ENCODE assay signal across 8 cellular contexts in the genomic region with DNA sequence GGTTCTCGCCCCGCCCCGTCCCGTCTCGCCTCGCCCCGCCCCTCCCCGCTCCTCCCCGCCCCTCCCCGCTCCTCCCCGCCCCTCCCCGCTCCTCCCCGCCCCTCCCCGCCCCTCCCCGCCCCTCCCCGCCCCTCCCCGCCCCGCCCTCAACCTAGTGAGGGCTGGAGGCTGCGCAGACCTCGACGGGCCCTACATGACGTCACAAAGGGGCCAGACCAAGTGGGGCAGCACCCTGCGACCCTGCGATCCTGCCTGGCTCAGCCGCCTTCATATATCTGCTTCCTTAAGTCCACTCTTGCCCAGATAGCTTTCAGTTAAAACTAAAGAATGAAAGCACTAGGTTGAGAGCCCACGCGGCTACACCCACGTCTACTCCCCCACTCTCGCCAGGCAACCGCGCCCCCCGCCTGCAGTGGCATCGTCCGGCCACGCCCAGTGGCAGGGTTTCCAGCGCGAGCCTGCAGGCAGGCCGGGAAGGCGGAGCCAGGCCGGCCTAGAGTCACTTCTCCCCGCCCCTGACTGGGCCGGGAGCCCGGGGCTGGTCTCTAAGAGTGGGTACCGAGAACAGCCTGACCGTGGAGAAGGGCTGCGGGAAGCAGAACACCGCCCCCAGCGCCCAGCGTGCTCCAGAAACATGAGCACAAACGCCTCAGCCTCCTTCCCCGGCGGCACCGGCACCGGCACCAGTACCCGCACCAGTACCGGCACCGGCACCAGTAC. TPM values are rescaled to one million over a fixed set of nuclear protein-coding genes. Genes with fewer than 3 reads are reported as not detected.
DNase-seq lines count a peak whose midpoint lies in the region; ATAC-seq, FAIRE-seq and TF ChIP-seq lines count a peak whose summit lies in the region.

No MANE protein-coding gene starts in this region.

- H3K27ac ChIP-seq in A549 = peak overlapping the region; percentile 93 to 96

- H3K4me3 ChIP-seq in A549 = peak overlapping the region; percentile 74

- WGBS in A549 (ENCODE audit: missing lambda C conversion rate) = 0% methylated on average over 7 of the region's 57 CpGs

- no peaks in the 10 kb centered on the region for H3K4me1 ChIP-seq in A549

- TF ChIP-seq POLR2A in A549 (IDR thresholded peaks at IDR 0.05; ENCODE audit: low read length) = peak; percentile 47

- POLR2A ChIA-PET in A549 (lab: Yijun Ruan, JAX) = no interaction called here

- peak; percentile 84 to 92 for DNase-seq in A549 (ENCODE audit: low read depth in 1 of 2, low spot score in 1 of 2)
- DNase-seq in NCI-H2227 (lab: John Stamatoyannopoulos, UW; ENCODE audit: unreplicated experiment) = peak; percentile 93
- DNase-seq in activated CD4-positive, CD25-positive, alpha-beta regulatory T cell treated with anti-CD3 and anti-CD28 coated beads, Interleukin-2, amount 50 U/mL, for 16 hours (ENCODE audit: low read depth, low spot score) = peak; percentile 64
- peak; percentile 87 for DNase-seq in central memory CD4-positive, alpha-beta T cell
- peak; percentile 83 for DNase-seq in inferior parietal cortex (ENCODE audit: extremely low spot score)
- DNase-seq in smooth muscle cell of the brain vasculature (ENCODE audit: low read depth, low spot score) = peak; percentile 76

- FAIRE-seq in A549 (lab: Jason Lieb, UNC) = no peak

- TF ChIP-seq CTCF in A549 (IDR thresholded peaks at IDR 0.05) = no peak

- CTCF ChIA-PET in A549 (lab: Yijun Ruan, JAX) = interaction anchor here (0.9 to 1.5 kb wide), 4 partner anchors 13 to 83 kb away, joined by 3 to 5 read pairs (median 4); no protein-coding TSS in a partner anchor

- TF ChIP-seq RAD21 in A549 (conservative IDR thresholded peaks at IDR 0.05 in 1 of 2, IDR thresholded peaks at IDR 0.05 in 1 of 2) = peak in 1 of 2 experiments; percentile 4; a peak in 1 of 5 replicates

- peak overlapping the region; percentile 99 for H3K4me2 ChIP-seq in A549

- H3K9me3 ChIP-seq in A549 = no peaks in the 10 kb centered on the region

- TF ChIP-seq EP300 in A549 (IDR thresholded peaks at IDR 0.05) = no peak

- peak; percentile 95 to 99 for ATAC-seq in A549
- ATAC-seq in GM18867 (IDR thresholded peaks at IDR 0.05; ENCODE audit: unreplicated experiment) = peak; percentile 98
- ATAC-seq in HG03108 (IDR thresholded peaks at IDR 0.05; ENCODE audit: unreplicated experiment) = peak; percentile 97

TF ChIP-seq in A549, 52 proteins besides CTCF, POLR2A, EP300 and RAD21:
- TF ChIP-seq HMGXB4 (CRISPR knock-in tag; IDR thresholded peaks at IDR 0.05; ENCODE audit: borderline replicate concordance) (no peak), CHD2 (IDR thresholded peaks at IDR 0.05; ENCODE audit: low read length, partially characterized antibody) (no peak), HOXB13 (CRISPR knock-in tag; IDR thresholded peaks at IDR 0.05; ENCODE audit: low read depth) (no peak), USF2 (IDR thresholded peaks at IDR 0.05) (no peak), RNF2 (IDR thresholded peaks at IDR 0.05; ENCODE audit: borderline replicate concordance, low read depth) (no peak), POLR2AphosphoS2 (conservative IDR thresholded peaks at IDR 0.05; ENCODE audit: low read length) (no peak), GATA3 (IDR thresholded peaks at IDR 0.05; ENCODE audit: borderline replicate concordance) (peak; percentile 43; the same call in 1 of the 2 replicates), EHF (CRISPR knock-in tag; IDR thresholded peaks at IDR 0.05) (no peak), CEBPB (IDR thresholded peaks at IDR 0.05) (no peak), RARB (CRISPR knock-in tag; IDR thresholded peaks at IDR 0.05) (no peak), FOSB (CRISPR knock-in tag; IDR thresholded peaks at IDR 0.05) (no peak), CHD4 (IDR thresholded peaks at IDR 0.05; ENCODE audit: borderline replicate concordance) (no peak), HES2 (IDR thresholded peaks at IDR 0.05) (no peak), MYC (IDR thresholded peaks at IDR 0.05; ENCODE audit: borderline replicate concordance, low read length) (no peak), TP53 (CRISPR knock-in tag; IDR thresholded peaks at IDR 0.05) (no peak), HDAC2 (IDR thresholded peaks at IDR 0.05) (no peak), MAX (IDR thresholded peaks at IDR 0.05) (peak; percentile 48; the same call in 1 of the 2 replicates), MAFK (IDR thresholded peaks at IDR 0.05; ENCODE audit: partially characterized antibody) (no peak), TFCP2L1 (CRISPR knock-in tag; IDR thresholded peaks at IDR 0.05) (no peak), ZSCAN20 (CRISPR knock-in tag; IDR thresholded peaks at IDR 0.05) (no peak), MAZ (IDR thresholded peaks at IDR 0.05; ENCODE audit: borderline replicate concordance, low read depth, low read length) (no peak), JUN (IDR thresholded peaks at IDR 0.05) (0 out of 5 replicates have a peak, but pooled peaks of 1 of the 2 experiments have one; percentile 29), ZFP36 (IDR thresholded peaks at IDR 0.05; ENCODE audit: borderline replicate concordance, partially characterized antibody) (no peak), JUNB (IDR thresholded peaks at IDR 0.05) (no peak)
- TF ChIP-seq, protein P1, sequence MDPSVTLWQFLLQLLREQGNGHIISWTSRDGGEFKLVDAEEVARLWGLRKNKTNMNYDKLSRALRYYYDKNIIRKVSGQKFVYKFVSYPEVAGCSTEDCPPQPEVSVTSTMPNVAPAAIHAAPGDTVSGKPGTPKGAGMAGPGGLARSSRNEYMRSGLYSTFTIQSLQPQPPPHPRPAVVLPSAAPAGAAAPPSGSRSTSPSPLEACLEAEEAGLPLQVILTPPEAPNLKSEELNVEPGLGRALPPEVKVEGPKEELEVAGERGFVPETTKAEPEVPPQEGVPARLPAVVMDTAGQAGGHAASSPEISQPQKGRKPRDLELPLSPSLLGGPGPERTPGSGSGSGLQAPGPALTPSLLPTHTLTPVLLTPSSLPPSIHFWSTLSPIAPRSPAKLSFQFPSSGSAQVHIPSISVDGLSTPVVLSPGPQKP (IDR thresholded peaks at IDR 0.05; ENCODE audit: low read depth, low read length) = no peak

RNA-seq across cellular contexts. Expression of gene MAOA, which starts 1.5 kb away (rescaled TPM):
- polyA plus RNA-seq in A549 (2011; rRNA removed) = 5.6 and 6.4 TPM in 2 replicates
- 0.47 and 0.58 TPM in 2 replicates for polyA plus RNA-seq in A549 (2012; cell fraction: cytosol; rRNA removed)
- polyA plus RNA-seq in A549 (2012; cell fraction: nucleus; rRNA removed) = 0.34 and 0.64 TPM in 2 replicates
- polyA plus RNA-seq in A549 (2017; fragmentation: RNase III; extraction: RNeasy Plus Mini Kit Qiagen cat#74134 plus additional on column Dnase treatment) = 0.34 to 0.44 TPM (median 0.35 TPM) in 3 replicates
- 2.9 and 5.7 TPM in 2 replicates for polyA minus RNA-seq in A549 (2011; rRNA and poly(A)+ RNA removed)

Comparison
In these comparisons a context has a peak if more than half of its experiments do, and no peak if none do; other contexts are left out.
1. Peak in every context shown above with its lines: DNase-seq, ATAC-seq, H3K4me3 ChIP-seq and H3K27ac ChIP-seq.